ENCODE assay signal across 1 cellular context in the genomic region with DNA sequence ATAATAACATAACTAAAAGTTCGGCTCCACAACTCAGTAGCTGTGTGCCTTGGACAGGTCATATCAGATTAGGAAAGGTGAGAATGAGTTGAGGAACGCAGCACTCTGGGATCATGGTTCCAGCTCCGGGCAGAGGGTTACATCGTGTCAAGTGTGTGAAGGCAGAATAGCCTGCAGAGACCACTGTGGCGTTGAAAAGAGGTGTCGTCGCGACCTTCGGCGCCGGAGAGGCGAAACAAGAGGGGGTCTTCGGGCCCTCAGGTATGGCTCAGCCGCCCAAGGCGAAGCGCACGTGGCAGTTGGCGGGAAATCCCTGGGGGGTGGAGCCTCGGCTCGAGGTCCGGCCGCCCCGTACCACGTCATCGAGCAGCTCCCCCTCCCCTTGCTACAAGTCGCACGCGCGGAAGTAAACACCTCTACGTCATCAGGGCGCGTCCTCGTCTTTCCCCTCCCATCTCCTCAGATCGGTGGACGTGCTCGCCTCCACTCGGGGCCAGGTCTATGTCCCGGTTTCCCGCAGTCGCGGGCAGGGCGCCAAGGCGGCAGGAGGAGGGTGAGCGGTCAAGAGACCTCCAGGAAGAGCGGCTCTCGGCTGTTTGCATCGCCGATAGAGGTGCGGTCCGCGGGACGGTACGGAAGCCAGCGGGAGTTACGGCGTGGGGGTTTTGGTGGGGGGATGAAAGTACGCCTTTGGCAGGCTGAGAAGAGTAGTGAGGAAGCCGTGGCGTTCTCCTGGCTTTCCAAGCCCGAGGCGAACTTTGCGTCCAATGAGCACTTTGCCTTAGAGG.
TF ChIP-seq lines count a peak whose summit lies in the region.

A gene with protein sequence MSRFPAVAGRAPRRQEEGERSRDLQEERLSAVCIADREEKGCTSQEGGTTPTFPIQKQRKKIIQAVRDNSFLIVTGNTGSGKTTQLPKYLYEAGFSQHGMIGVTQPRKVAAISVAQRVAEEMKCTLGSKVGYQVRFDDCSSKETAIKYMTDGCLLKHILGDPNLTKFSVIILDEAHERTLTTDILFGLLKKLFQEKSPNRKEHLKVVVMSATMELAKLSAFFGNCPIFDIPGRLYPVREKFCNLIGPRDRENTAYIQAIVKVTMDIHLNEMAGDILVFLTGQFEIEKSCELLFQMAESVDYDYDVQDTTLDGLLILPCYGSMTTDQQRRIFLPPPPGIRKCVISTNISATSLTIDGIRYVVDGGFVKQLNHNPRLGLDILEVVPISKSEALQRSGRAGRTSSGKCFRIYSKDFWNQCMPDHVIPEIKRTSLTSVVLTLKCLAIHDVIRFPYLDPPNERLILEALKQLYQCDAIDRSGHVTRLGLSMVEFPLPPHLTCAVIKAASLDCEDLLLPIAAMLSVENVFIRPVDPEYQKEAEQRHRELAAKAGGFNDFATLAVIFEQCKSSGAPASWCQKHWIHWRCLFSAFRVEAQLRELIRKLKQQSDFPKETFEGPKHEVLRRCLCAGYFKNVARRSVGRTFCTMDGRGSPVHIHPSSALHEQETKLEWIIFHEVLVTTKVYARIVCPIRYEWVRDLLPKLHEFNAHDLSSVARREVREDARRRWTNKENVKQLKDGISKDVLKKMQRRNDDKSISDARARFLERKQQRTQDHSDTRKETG (plus strand): TSS at position 440 of the 788 bp plus-strand sequence. CDS start 62 bp downstream, at position 502.

TF ChIP-seq in HepG2, 621 proteins besides CTCF, POLR2A, EP300 and RAD21 (continued from another document and continues in another):
- TF ChIP-seq, protein P1, sequence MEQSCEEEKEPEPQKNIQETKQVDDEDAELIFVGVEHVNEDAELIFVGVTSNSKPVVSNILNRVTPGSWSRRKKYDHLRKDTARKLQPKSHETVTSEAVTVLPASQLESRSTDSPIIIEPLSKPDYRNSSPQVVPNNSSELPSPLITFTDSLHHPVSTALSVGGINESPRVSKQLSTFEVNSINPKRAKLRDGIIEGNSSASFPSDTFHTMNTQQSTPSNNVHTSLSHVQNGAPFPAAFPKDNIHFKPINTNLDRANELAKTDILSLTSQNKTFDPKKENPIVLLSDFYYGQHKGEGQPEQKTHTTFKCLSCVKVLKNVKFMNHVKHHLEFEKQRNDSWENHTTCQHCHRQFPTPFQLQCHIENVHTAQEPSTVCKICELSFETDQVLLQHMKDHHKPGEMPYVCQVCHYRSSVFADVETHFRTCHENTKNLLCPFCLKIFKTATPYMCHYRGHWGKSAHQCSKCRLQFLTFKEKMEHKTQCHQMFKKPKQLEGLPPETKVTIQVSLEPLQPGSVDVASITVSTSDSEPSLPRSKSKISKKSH (CRISPR knock-in tag; IDR thresholded peaks at IDR 0.05; ENCODE audit: borderline replicate concordance), result peak; percentile 99
- TF ChIP-seq MLXIP (CRISPR knock-in tag; IDR thresholded peaks at IDR 0.05; ENCODE audit: borderline replicate concordance) (no peak; the same call in 1 of the 2 replicates), TCF12 (IDR thresholded peaks at IDR 0.05) (no peak), TCF12 (CRISPR knock-in tag; IDR thresholded peaks at IDR 0.05) (no peak), HOXA5 (CRISPR knock-in tag; IDR thresholded peaks at IDR 0.05) (peak; percentile 88), TRIM22 (IDR thresholded peaks at IDR 0.05) (no peak), BORCS8-MEF2B (CRISPR knock-in tag; IDR thresholded peaks at IDR 0.05) (peak; percentile 98), ZNF276 (CRISPR knock-in tag; IDR thresholded peaks at IDR 0.05; ENCODE audit: low read depth) (no peak; the same call in 1 of the 2 replicates), PAX8 (CRISPR knock-in tag; IDR thresholded peaks at IDR 0.05; ENCODE audit: borderline replicate concordance) (no peak), NKX3-1 (CRISPR knock-in tag; IDR thresholded peaks at IDR 0.05) (peak; percentile 88), TBX3 (IDR thresholded peaks at IDR 0.05; ENCODE audit: borderline replicate concordance) (0 out of 2 replicates have a peak, but pooled peaks have one; percentile 36), YEATS4 (CRISPR knock-in tag; IDR thresholded peaks at IDR 0.05; ENCODE audit: borderline replicate concordance) (peak; percentile 73), FOXA3 (CRISPR knock-in tag; IDR thresholded peaks at IDR 0.05) (peak; percentile 98), SAP130 (CRISPR knock-in tag; IDR thresholded peaks at IDR 0.05; ENCODE audit: low read depth) (peak; percentile 90), JUND (CRISPR knock-in tag; IDR thresholded peaks at IDR 0.05) (peak; percentile 77; the same call in 1 of the 2 replicates), BRCA1 (CRISPR knock-in tag; IDR thresholded peaks at IDR 0.05) (0 out of 2 replicates have a peak, but pooled peaks have one; percentile 81), FOXC1 (CRISPR knock-in tag; IDR thresholded peaks at IDR 0.05; ENCODE audit: borderline replicate concordance) (peak; percentile 97), ZBTB20 (CRISPR knock-in tag; IDR thresholded peaks at IDR 0.05; ENCODE audit: borderline replicate concordance, low read depth) (peak; percentile 77; the same call in 1 of the 2 replicates), GATAD1 (CRISPR knock-in tag; IDR thresholded peaks at IDR 0.05) (peak; percentile 99), ZNF776 (CRISPR knock-in tag; IDR thresholded peaks at IDR 0.05) (no peak; the same call in 1 of the 2 replicates), ZFP36 (IDR thresholded peaks at IDR 0.05; ENCODE audit: borderline replicate concordance, low read depth, low read length, partially characterized antibody) (no peak), KDM5A (IDR thresholded peaks at IDR 0.05; ENCODE audit: borderline replicate concordance, low read length) (peak; percentile 99), ZNF761 (CRISPR knock-in tag; conservative IDR thresholded peaks at IDR 0.05) (no peak), GATA4 (IDR thresholded peaks at IDR 0.05; ENCODE audit: borderline replicate concordance, low read depth) (no peak), ZNF839 (CRISPR knock-in tag; IDR thresholded peaks at IDR 0.05; ENCODE audit: borderline replicate concordance) (no peak), ZSCAN5A (CRISPR knock-in tag; IDR thresholded peaks at IDR 0.05; ENCODE audit: borderline replicate concordance) (peak; percentile 69; the same call in 1 of the 2 replicates), MEIS1 (CRISPR knock-in tag; IDR thresholded peaks at IDR 0.05; ENCODE audit: borderline replicate concordance) (peak; percentile 90), HNF4A (CRISPR knock-in tag; IDR thresholded peaks at IDR 0.05) (peak; percentile 5; the same call in 1 of the 2 replicates), ZNF354B (CRISPR knock-in tag; IDR thresholded peaks at IDR 0.05) (0 out of 2 replicates have a peak, but pooled peaks have one; percentile 49), ZNF615 (CRISPR knock-in tag; IDR thresholded peaks at IDR 0.05; ENCODE audit: borderline replicate concordance) (peak; percentile 73; the same call in 1 of the 2 replicates), CCAR2 (optimal IDR thresholded peaks at IDR 0.05; ENCODE audit: low read depth, low read length) (no peak), FOXO1 (CRISPR knock-in tag; IDR thresholded peaks at IDR 0.05) (peak; percentile 97), TFAP4 (IDR thresholded peaks at IDR 0.05; ENCODE audit: borderline replicate concordance, low read depth) (no peak)
- TF ChIP-seq, protein P2, sequence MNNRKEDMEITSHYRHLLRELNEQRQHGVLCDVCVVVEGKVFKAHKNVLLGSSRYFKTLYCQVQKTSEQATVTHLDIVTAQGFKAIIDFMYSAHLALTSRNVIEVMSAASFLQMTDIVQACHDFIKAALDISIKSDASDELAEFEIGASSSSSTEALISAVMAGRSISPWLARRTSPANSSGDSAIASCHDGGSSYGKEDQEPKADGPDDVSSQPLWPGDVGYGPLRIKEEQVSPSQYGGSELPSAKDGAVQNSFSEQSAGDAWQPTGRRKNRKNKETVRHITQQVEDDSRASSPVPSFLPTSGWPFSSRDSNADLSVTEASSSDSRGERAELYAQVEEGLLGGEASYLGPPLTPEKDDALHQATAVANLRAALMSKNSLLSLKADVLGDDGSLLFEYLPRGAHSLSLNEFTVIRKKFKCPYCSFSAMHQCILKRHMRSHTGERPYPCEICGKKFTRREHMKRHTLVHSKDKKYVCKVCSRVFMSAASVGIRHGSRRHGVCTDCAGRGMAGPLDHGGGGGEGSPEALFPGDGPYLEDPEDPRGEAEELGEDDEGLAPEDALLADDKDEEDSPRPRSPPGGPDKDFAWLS (CRISPR knock-in tag; IDR thresholded peaks at IDR 0.05; ENCODE audit: borderline replicate concordance), result no peak
- TF ChIP-seq, protein P3, sequence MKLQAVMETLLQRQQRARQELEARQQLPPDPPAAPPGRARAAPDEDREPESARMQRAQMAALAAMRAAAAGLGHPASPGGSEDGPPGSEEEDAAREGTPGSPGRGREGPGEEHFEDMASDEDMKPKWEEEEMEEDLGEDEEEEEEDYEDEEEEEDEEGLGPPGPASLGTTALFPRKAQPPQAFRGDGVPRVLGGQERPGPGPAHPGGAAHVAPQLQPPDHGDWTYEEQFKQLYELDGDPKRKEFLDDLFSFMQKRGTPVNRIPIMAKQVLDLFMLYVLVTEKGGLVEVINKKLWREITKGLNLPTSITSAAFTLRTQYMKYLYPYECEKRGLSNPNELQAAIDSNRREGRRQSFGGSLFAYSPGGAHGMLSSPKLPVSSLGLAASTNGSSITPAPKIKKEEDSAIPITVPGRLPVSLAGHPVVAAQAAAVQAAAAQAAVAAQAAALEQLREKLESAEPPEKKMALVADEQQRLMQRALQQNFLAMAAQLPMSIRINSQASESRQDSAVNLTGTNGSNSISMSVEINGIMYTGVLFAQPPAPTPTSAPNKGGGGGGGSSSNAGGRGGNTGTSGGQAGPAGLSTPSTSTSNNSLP (IDR thresholded peaks at IDR 0.05; ENCODE audit: low read depth, low read length), result 0 out of 2 replicates have a peak, but pooled peaks have one; percentile 11
- TF ChIP-seq, protein P4, sequence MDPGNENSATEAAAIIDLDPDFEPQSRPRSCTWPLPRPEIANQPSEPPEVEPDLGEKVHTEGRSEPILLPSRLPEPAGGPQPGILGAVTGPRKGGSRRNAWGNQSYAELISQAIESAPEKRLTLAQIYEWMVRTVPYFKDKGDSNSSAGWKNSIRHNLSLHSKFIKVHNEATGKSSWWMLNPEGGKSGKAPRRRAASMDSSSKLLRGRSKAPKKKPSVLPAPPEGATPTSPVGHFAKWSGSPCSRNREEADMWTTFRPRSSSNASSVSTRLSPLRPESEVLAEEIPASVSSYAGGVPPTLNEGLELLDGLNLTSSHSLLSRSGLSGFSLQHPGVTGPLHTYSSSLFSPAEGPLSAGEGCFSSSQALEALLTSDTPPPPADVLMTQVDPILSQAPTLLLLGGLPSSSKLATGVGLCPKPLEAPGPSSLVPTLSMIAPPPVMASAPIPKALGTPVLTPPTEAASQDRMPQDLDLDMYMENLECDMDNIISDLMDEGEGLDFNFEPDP (CRISPR knock-in tag; conservative IDR thresholded peaks at IDR 0.05), result peak; percentile 99
